In the genomic region with DNA sequence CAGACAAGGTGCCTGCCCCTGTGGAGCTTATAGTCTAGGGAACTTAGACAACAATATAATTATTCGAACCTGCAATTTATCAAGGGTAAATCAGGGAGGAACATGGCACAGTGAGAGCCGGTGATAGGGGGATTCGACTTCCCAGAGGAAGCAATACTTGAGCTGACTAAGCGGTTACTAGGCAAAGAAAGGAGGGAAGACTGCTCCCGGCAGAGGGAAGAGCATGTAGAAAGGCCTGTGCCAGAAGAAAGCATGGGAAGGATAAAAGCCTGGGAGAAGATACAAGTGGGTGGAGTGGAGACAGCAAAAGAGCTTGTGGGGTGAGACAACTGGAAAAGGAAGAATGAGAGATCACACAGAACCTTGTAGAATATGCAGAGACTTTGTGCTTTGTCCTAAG, we compare ENCODE assay signal across 20 cellular contexts.
"Had no signal": no experiment of that assay in that cellular context is flagged by ENCODE, and none has a peak within 500 bp of the region (broad histone marks: within the 10 kb centered on the region; RNA-seq: fewer than 3 reads in every experiment).

No MANE protein-coding gene starts in this region.

- H3K27me3 ChIP-seq: neural progenitor cell, stomach, testis had no signal

- H3K9ac ChIP-seq: neural progenitor cell had no signal

- H2AFZ ChIP-seq: neural progenitor cell had no signal

- H3K4me1 ChIP-seq: psoas muscle, stomach, testis had no signal

- DNase-seq: activated CD4-positive, alpha-beta T cell treated with anti-CD3 and anti-CD28 coated beads for 1 hour; activated CD8-positive, alpha-beta memory T cell treated with anti-CD3 and anti-CD28 coated beads for 24 hours; activated CD8-positive, alpha-beta memory T cell treated with anti-CD3 and anti-CD28 coated beads, Interleukin-2, amount 50 U/mL, for 48 hours; activated gamma-delta T cell; activated T-cell treated with anti-CD3 and anti-CD28 coated beads, Interleukin-2, amount 50 U/mL, for 72 hours; amniotic stem cell; effector memory CD8-positive, alpha-beta T cell; immature natural killer cell; left ventricle myocardium superior; naive thymus-derived CD4-positive, alpha-beta T cell; stimulated activated CD4-positive, alpha-beta T cell treated with anti-CD3 and anti-CD28 coated beads, Interleukin-15, amount 100 ng/mL, for 24 hours; stimulated activated CD4-positive, alpha-beta T cell treated with anti-CD3 and anti-CD28 coated beads, Interleukin-4, amount 100 ng/mL, for 1 hour; stomach; T-helper 2 cell; testis; WERI-Rb-1 had no signal

- H3K36me3 ChIP-seq: heart right ventricle, neural progenitor cell, stomach, WERI-Rb-1 had no signal

- H3K4me3 ChIP-seq: heart right ventricle, neural progenitor cell, psoas muscle, skin epidermis, stomach, testis had no signal

- H3K4me2 ChIP-seq: neural progenitor cell had no signal

- H3K27ac ChIP-seq: heart right ventricle, neural progenitor cell, psoas muscle, stomach, WERI-Rb-1 had no signal

- ATAC-seq: activated T-cell treated with anti-CD3 and anti-CD28 coated beads, Interleukin-2, amount 50 U/mL, for 72 hours; effector memory CD8-positive, alpha-beta T cell; naive thymus-derived CD4-positive, alpha-beta T cell had no signal

- H3K9me3 ChIP-seq: heart right ventricle, psoas muscle, stomach, testis had no signal
